In the genomic region with DNA sequence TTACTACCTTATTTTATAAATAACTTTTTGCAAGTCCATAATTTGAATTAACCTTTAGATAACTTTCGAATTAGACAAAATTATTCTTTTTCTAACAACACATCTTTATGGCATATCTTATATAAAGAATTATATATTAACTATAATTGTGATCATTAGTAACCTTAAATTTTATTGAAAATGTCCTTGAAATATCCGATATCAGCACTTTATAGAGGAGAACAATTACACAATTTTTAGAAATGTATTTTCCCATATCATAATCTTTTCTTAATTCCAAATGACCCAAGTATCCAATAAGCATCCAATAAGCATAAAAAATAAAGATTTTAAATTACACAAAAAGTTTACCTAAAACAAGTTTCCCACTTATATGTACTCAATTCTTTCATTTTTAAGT, we compare ENCODE assay signal across 18 cellular contexts. TPM values are rescaled to one million over a fixed set of nuclear protein-coding genes. Genes with fewer than 3 reads are reported as not detected.
DNase-seq lines count a peak whose midpoint lies in the region; ATAC-seq, FAIRE-seq and TF ChIP-seq lines count a peak whose summit lies in the region.
"Had no signal": no experiment of that assay in that cellular context is flagged by ENCODE, and none has a peak within 500 bp of the region (broad histone marks: within the 10 kb centered on the region; RNA-seq: fewer than 3 reads in every experiment).

No MANE protein-coding gene starts in this region.

- FAIRE-seq in HepG2 (lab: Jason Lieb, UNC) (no peak), TTC549 (lab: Jason Lieb, UNC) (peak; percentile 89), frontal cortex (lab: Jason Lieb, UNC) (peak; percentile 74)
- FAIRE-seq: H54 had no signal

- no peaks in the 10 kb centered on the region for H3K79me2 ChIP-seq in HepG2 (ENCODE audit: insufficient read depth, low read length)

- BruUV-seq in HepG2 (replicated peaks; lab: Mats Ljungman, UMichigan), result no TSS peak

- in situ Hi-C loops in HepG2 (cut with HindIII; ENCODE audit: extremely low pct_ligation_motif_present, low pct_unique_long_range_greater_than_20kb), result no loop called here

- no peak for TF ChIP-seq RAD21 in HepG2 (CRISPR knock-in tag; IDR thresholded peaks at IDR 0.05)

- POLR2A ChIA-PET in HepG2 (lab: Yijun Ruan, JAX), result no interaction called here

- H3K9me3 Mint-ChIP-seq in T-helper 2 cell treated with Interferon-gamma antibody and Interleukin-4, amounts not matched to agents 5 μg/mL and 100 μg/mL, for 36 hours, result peaks cover 10% of the 10 kb centered on the region
- H3K9me3 Mint-ChIP-seq: CD4-positive, CD25-positive, alpha-beta regulatory T cell had no signal

- CTCF ChIA-PET in HepG2 (lab: Yijun Ruan, JAX; ENCODE audit: low intra/inter-chr PET ratio, low total read pairs), result no interaction called here

- H2AFZ ChIP-seq in HepG2 (ENCODE audit: low read length), result no peak overlapping the region
- H2AFZ ChIP-seq: GM23248 had no signal

- WGBS in HepG2 (ENCODE audit: low lambda C conversion rate), result 26% methylated on average over 2 of the region's 2 CpGs
- WGBS in right lobe of liver (ENCODE audit: insufficient coverage, low coverage, low lambda C conversion rate, missing lambda C conversion rate), result 76% methylated on average over 2 of the region's 2 CpGs
- 94% methylated on average over 2 of the region's 2 CpGs for WGBS in suprapubic skin

- H3K4me1 Mint-ChIP-seq in T-helper 2 cell treated with Interferon-gamma antibody and Interleukin-4, amounts not matched to agents 5 μg/mL and 100 μg/mL, for 36 hours (ENCODE audit: low read depth), result peaks cover 6% of the 10 kb centered on the region

- no peaks in the 10 kb centered on the region for H4K20me1 ChIP-seq in HepG2 (ENCODE audit: insufficient read depth, low read length)
- H4K20me1 ChIP-seq: BLaER1 treated with 17β-estradiol and CSF1 and Interleukin-3, amounts not matched to agents 10 nM and 100 nM had no signal

- H3K9me3 ChIP-seq in HepG2 (ENCODE audit: low read length) (no peaks in the 10 kb centered on the region), right lobe of liver (no peaks in the 10 kb centered on the region), suprapubic skin (no peaks in the 10 kb centered on the region)

- no peak overlapping the region for H3K27ac ChIP-seq in HepG2 (ENCODE audit: extremely low read length, insufficient read depth, low read length)
- no peak overlapping the region for H3K27ac ChIP-seq in right lobe of liver
- no peak overlapping the region for H3K27ac ChIP-seq in suprapubic skin
- H3K27ac ChIP-seq: 22Rv1; BLaER1 treated with 17β-estradiol and CSF1 and Interleukin-3, amounts not matched to agents 10 nM and 100 nM; GM23248 had no signal

- TF ChIP-seq EP300 in HepG2 (IDR thresholded peaks at IDR 0.05; ENCODE audit: low read depth in 2 of 2, low read length in 2 of 2) (no peak), HepG2 (CRISPR knock-in tag; IDR thresholded peaks at IDR 0.05; ENCODE audit: borderline replicate concordance) (no peak), suprapubic skin (IDR thresholded peaks at IDR 0.05) (no peak)

- no peak overlapping the region for H3K4me3 Mint-ChIP-seq in T-helper 2 cell treated with Interferon-gamma antibody and Interleukin-4, amounts not matched to agents 5 μg/mL and 100 μg/mL, for 36 hours
- H3K4me3 Mint-ChIP-seq: CD4-positive, CD25-positive, alpha-beta regulatory T cell had no signal

- TF ChIP-seq POLR2A in HepG2 (IDR thresholded peaks at IDR 0.05; ENCODE audit: insufficient read depth in 1 of 2, low read depth in 2 of 2, low read length in 2 of 2) (no peak), right lobe of liver (IDR thresholded peaks at IDR 0.05) (no peak), suprapubic skin (IDR thresholded peaks at IDR 0.05) (no peak)

- H3K4me3 ChIP-seq in HepG2 (replicated peaks in 1 of 3; ENCODE audit: insufficient read depth in 1 of 3, low read depth in 2 of 3, low read length in 3 of 3), result no peak overlapping the region
- no peak overlapping the region for H3K4me3 ChIP-seq in right lobe of liver
- no peak overlapping the region for H3K4me3 ChIP-seq in suprapubic skin
- H3K4me3 ChIP-seq: BLaER1 treated with 17β-estradiol and CSF1 and Interleukin-3, amounts not matched to agents 10 nM and 100 nM; GM23248 had no signal

- H3K9ac ChIP-seq in HepG2 (ENCODE audit: insufficient read depth, low read depth, low read length), result no peak overlapping the region
- H3K9ac ChIP-seq: BLaER1 treated with 17β-estradiol and CSF1 and Interleukin-3, amounts not matched to agents 10 nM and 100 nM; GM23248 had no signal

- peaks cover 5% of the 10 kb centered on the region; the same call in 1 of the 2 replicates for H3K4me1 ChIP-seq in HepG2 (ENCODE audit: insufficient read depth, low read length)
- H3K4me1 ChIP-seq in right lobe of liver, result no peaks in the 10 kb centered on the region
- H3K4me1 ChIP-seq in suprapubic skin, result no peaks in the 10 kb centered on the region

- DNase-seq in HepG2 (ENCODE audit: low spot score), result no peak
- no peak for DNase-seq in right lobe of liver
- DNase-seq in frontal cortex (ENCODE audit: low spot score in 2 of 2), result no peak
- DNase-seq in posterior vena cava (ENCODE audit: low spot score), result no peak
- no peak for DNase-seq in T-helper 2 cell treated with Interferon-gamma antibody and Interleukin-4, amounts not matched to agents 5 μg/mL and 100 μg/mL, for 36 hours (ENCODE audit: low spot score)
- no peak for DNase-seq in suprapubic skin (ENCODE audit: low spot score in 2 of 2)
- DNase-seq: ACHN; CD4-positive, CD25-positive, alpha-beta regulatory T cell; DMS 273 treated with DMSO at 0.1 percent for 48 hours; DMS79 treated with DMSO at 0.1 percent for 48 hours; GF-D8; GM23248 had no signal

- H3K4me2 ChIP-seq in HepG2 (ENCODE audit: low read depth, low read length), result no peak overlapping the region
- H3K4me2 ChIP-seq: BLaER1 treated with 17β-estradiol and CSF1 and Interleukin-3, amounts not matched to agents 10 nM and 100 nM had no signal

- no peak overlapping the region for H3K27ac Mint-ChIP-seq in T-helper 2 cell treated with Interferon-gamma antibody and Interleukin-4, amounts not matched to agents 5 μg/mL and 100 μg/mL, for 36 hours
- H3K27ac Mint-ChIP-seq: CD4-positive, CD25-positive, alpha-beta regulatory T cell had no signal

- H3K36me3 Mint-ChIP-seq in T-helper 2 cell treated with Interferon-gamma antibody and Interleukin-4, amounts not matched to agents 5 μg/mL and 100 μg/mL, for 36 hours (ENCODE audit: low read depth), result peaks cover 6% of the 10 kb centered on the region
- H3K36me3 Mint-ChIP-seq: CD4-positive, CD25-positive, alpha-beta regulatory T cell had no signal

- ATAC-seq in HepG2 (no peak), right lobe of liver (no peak), GM19467 (IDR thresholded peaks at IDR 0.05; ENCODE audit: unreplicated experiment) (no peak)
- ATAC-seq: HCT116 had no signal

- H3K36me3 ChIP-seq in HepG2 (replicated peaks in 1 of 2; ENCODE audit: control insufficient read depth in 1 of 2, insufficient read depth in 2 of 2, low read length in 2 of 2), result no peaks in the 10 kb centered on the region
- H3K36me3 ChIP-seq in right lobe of liver, result no peaks in the 10 kb centered on the region
- H3K36me3 ChIP-seq in suprapubic skin, result no peaks in the 10 kb centered on the region
- H3K36me3 ChIP-seq: BLaER1 treated with 17β-estradiol and CSF1 and Interleukin-3, amounts not matched to agents 10 nM and 100 nM had no signal

- intact Hi-C loops in HepG2 (cut with micrococcal nuclease; ENCODE audit: unreplicated experiment) (no loop called here), right lobe of liver (cut with DNase I) (no loop called here), posterior vena cava (cut with DNase I) (no loop called here)

- H3K27me3 Mint-ChIP-seq in T-helper 2 cell treated with Interferon-gamma antibody and Interleukin-4, amounts not matched to agents 5 μg/mL and 100 μg/mL, for 36 hours (ENCODE audit: low read depth), result peaks cover 5% of the 10 kb centered on the region
- H3K27me3 Mint-ChIP-seq: CD4-positive, CD25-positive, alpha-beta regulatory T cell had no signal

- no peak for TF ChIP-seq CTCF in HepG2 (CRISPR knock-in tag; IDR thresholded peaks at IDR 0.05)
- TF ChIP-seq CTCF in right lobe of liver (IDR thresholded peaks at IDR 0.05), result no peak
- TF ChIP-seq CTCF in suprapubic skin (IDR thresholded peaks at IDR 0.05), result no peak

- H3K27me3 ChIP-seq in HepG2 (ENCODE audit: control insufficient read depth in 1 of 2, insufficient read depth in 2 of 2, low read length in 2 of 2), result no peaks in the 10 kb centered on the region; a peak in 1 of 5 replicates
- no peaks in the 10 kb centered on the region for H3K27me3 ChIP-seq in right lobe of liver
- no peaks in the 10 kb centered on the region for H3K27me3 ChIP-seq in suprapubic skin
- H3K27me3 ChIP-seq: BLaER1 treated with 17β-estradiol and CSF1 and Interleukin-3, amounts not matched to agents 10 nM and 100 nM had no signal

TF ChIP-seq in HepG2, 621 proteins besides CTCF, POLR2A, EP300 and RAD21:
- TF ChIP-seq NCOR1 (IDR thresholded peaks at IDR 0.05; ENCODE audit: borderline replicate concordance, low read length) (no peak), MAFK (conservative IDR thresholded peaks at IDR 0.05 in 1 of 2, IDR thresholded peaks at IDR 0.05 in 1 of 2; ENCODE audit: low read length in 2 of 2) (peak; percentile 42 to 65; a peak in 3 of 4 replicates)

RNA-seq across cellular contexts. Expression of a gene that starts 7.3 kb away (rescaled TPM):
- total RNA-seq in HepG2 (2016; rRNA removed; fragmentation: Illumina TruSeq; extraction: Trizol), result 22.5 and 30.6 TPM in 2 replicates
- total RNA-seq in HepG2 (2016; cell fraction: cytosol; rRNA removed; fragmentation: Illumina TruSeq; extraction: Trizol; ENCODE audit: low read depth), result 4.6 and 5.4 TPM in 2 replicates
- 22.5 and 30.4 TPM in 2 replicates for total RNA-seq in HepG2 (2016; cell fraction: insoluble cytoplasmic fraction; rRNA removed; fragmentation: Illumina TruSeq; extraction: Trizol)
- total RNA-seq in HepG2 (2016; cell fraction: membrane; rRNA removed; fragmentation: Illumina TruSeq; extraction: Trizol), result 7.7 and 9.9 TPM in 2 replicates
- total RNA-seq in HepG2 (2016; cell fraction: nucleus; rRNA removed; fragmentation: Illumina TruSeq; extraction: Trizol), result 42.6 and 43.9 TPM in 2 replicates
- polyA plus RNA-seq in HepG2 (2011; rRNA removed), result 15.2 and 17.6 TPM in 2 replicates
- polyA plus RNA-seq in HepG2 (2011; cell fraction: cytosol; rRNA removed), result 5.3 and 9.6 TPM in 2 replicates
- 13.4 and 18.2 TPM in 2 replicates for polyA plus RNA-seq in HepG2 (2011; cell fraction: nucleus; rRNA removed)
- polyA plus RNA-seq in HepG2 (2012), result 29.3 and 34.1 TPM in 2 replicates
- 0.78 and 1.1 TPM in 2 replicates for polyA plus RNA-seq in HepG2 (2016; cell fraction: cytosol; fragmentation: Illumina TruSeq; extraction: Trizol; ENCODE audit: low read depth)
- 17.8 TPM in 2 replicates for polyA plus RNA-seq in HepG2 (2016; cell fraction: insoluble cytoplasmic fraction; fragmentation: Illumina TruSeq; extraction: Trizol; ENCODE audit: low read depth)
- 1.2 and 1.8 TPM in 2 replicates for polyA plus RNA-seq in HepG2 (2016; cell fraction: membrane; fragmentation: Illumina TruSeq; extraction: Trizol; ENCODE audit: low read depth)
- 34.3 and 35.4 TPM in 2 replicates for polyA plus RNA-seq in HepG2 (2016; cell fraction: nucleus; fragmentation: Illumina TruSeq; extraction: Trizol; ENCODE audit: insufficient read depth, low read depth)
- polyA minus RNA-seq in HepG2 (2011; rRNA and poly(A)+ RNA removed; ENCODE audit: low replicate concordance), result 5.1 and 5.9 TPM in 2 replicates
- polyA minus RNA-seq in HepG2 (2011; cell fraction: cytosol; rRNA and poly(A)+ RNA removed), result 16.4 and 18.7 TPM in 2 replicates
- 92.4 and 109 TPM in 2 replicates for polyA minus RNA-seq in HepG2 (2011; cell fraction: nucleus; rRNA and poly(A)+ RNA removed)
- total RNA-seq in right lobe of liver, result 10 to 100 TPM; 11.9 to 24.7 (median 17.7) TPM
- total RNA-seq in frontal cortex, result 31.8 TPM
- total RNA-seq in posterior vena cava, result 10 to 100 TPM; 35.8 to 39.8 TPM
- total RNA-seq in suprapubic skin, result 10 to 100 TPM; 11.0 to 46.7 (median 16.5) TPM
